ENCODE assay signal across 8 cellular contexts in genomic region chr4:103075435-103075893, GRCh38. TPM values are rescaled to one million over a fixed set of nuclear protein-coding genes. Genes with fewer than 3 reads are reported as not detected.
DNase-seq lines count a peak whose midpoint lies in the region; ATAC-seq, FAIRE-seq and TF ChIP-seq lines count a peak whose summit lies in the region.

No MANE protein-coding gene starts in this region.

- no peak for TF ChIP-seq RAD21 in neural cell (conservative IDR thresholded peaks at IDR 0.05)

- intact Hi-C loops in CD4-positive, alpha-beta memory T cell (cut with micrococcal nuclease): loop anchor here (5.0 kb wide), 1 partner anchor 1728 kb away; the partner anchor contains the start of gene PPP3CA
- intact Hi-C loops in Panc1 (cut with micrococcal nuclease; ENCODE audit: unreplicated experiment): no loop called here

- TSS peak; percentile 78 for BruUV-seq in Panc1 (replicated peaks; lab: Mats Ljungman, UMichigan)

- peak overlapping the region; percentile 73 for H3K9ac ChIP-seq in neural cell (ENCODE audit: low read length)

- H2AFZ ChIP-seq in neural cell (ENCODE audit: low read depth, low read length): peak overlapping the region; percentile 79

- peak overlapping the region; percentile 26 to 72 for H3K4me3 ChIP-seq in CD4-positive, alpha-beta memory T cell (ENCODE audit: low read length in 2 of 2)
- H3K4me3 ChIP-seq in Panc1 (ENCODE audit: low read depth in 2 of 2, low read length in 2 of 2) (peak overlapping the region; percentile 68 to 74), neural cell (ENCODE audit: low read length) (peak overlapping the region; percentile 82)

- no peaks in the 10 kb centered on the region for H3F3A ChIP-seq in neural cell (ENCODE audit: insufficient read depth, low read length, poor library complexity, severe bottlenecking)

- H3K27ac Mint-ChIP-seq in CD4-positive, alpha-beta memory T cell: peak overlapping the region; percentile 98 to 99 (median 99)
- H3K27ac Mint-ChIP-seq in endothelial cell (ENCODE audit: unreplicated experiment): no peak overlapping the region

- peaks cover 0 to 2% of the 10 kb centered on the region in 2 donors for H3K36me3 Mint-ChIP-seq in CD4-positive, alpha-beta memory T cell
- peaks cover 5% of the 10 kb centered on the region for H3K36me3 Mint-ChIP-seq in endothelial cell (ENCODE audit: low read depth, unreplicated experiment)

- H4K20me1 ChIP-seq in neural cell (ENCODE audit: insufficient read depth): no peaks in the 10 kb centered on the region

- in situ Hi-C loops in Panc1 (cut with HindIII; ENCODE audit: low pct_unique_long_range_greater_than_20kb, low sequenced_read_pairs): no loop called here

- ATAC-seq in Panc1 (peak; percentile 8), esophagus mucosa (no peak)

- H3K79me2 ChIP-seq in neural cell (replicated peaks; ENCODE audit: insufficient read depth, low read length): no peaks in the 10 kb centered on the region

- H3K27ac ChIP-seq in CD4-positive, alpha-beta memory T cell (ENCODE audit: low read depth, low read length): peak overlapping the region; percentile 78
- H3K27ac ChIP-seq in Panc1 (ENCODE audit: low read length): peak overlapping the region; percentile 84
- H3K27ac ChIP-seq in neural cell (ENCODE audit: low read length): peak overlapping the region; percentile 60

- peaks cover 37% of the 10 kb centered on the region for H3K4me1 ChIP-seq in CD4-positive, alpha-beta memory T cell (ENCODE audit: insufficient read depth, low read length)
- H3K4me1 ChIP-seq in Panc1 (ENCODE audit: control insufficient read depth, insufficient read depth, low read length): peaks cover 15% of the 10 kb centered on the region

- H3K4me2 ChIP-seq in neural cell (ENCODE audit: low read length): peak overlapping the region; percentile 63

- peaks cover 27 to 58% (median 38%) of the 10 kb centered on the region in 4 donors for H3K4me1 Mint-ChIP-seq in CD4-positive, alpha-beta memory T cell
- peaks cover 10% of the 10 kb centered on the region for H3K4me1 Mint-ChIP-seq in endothelial cell (ENCODE audit: unreplicated experiment)

- no peaks in the 10 kb centered on the region for H3K9me3 Mint-ChIP-seq in CD4-positive, alpha-beta memory T cell
- H3K9me3 Mint-ChIP-seq in endothelial cell (ENCODE audit: unreplicated experiment): no peaks in the 10 kb centered on the region

- no peaks in the 10 kb centered on the region for H3K36me3 ChIP-seq in CD4-positive, alpha-beta memory T cell (ENCODE audit: insufficient read depth, low read length)
- H3K36me3 ChIP-seq in Panc1 (ENCODE audit: control insufficient read depth, insufficient read depth, low read length): no peaks in the 10 kb centered on the region
- no peaks in the 10 kb centered on the region for H3K36me3 ChIP-seq in neural cell (ENCODE audit: insufficient read depth, low read length)

- TF ChIP-seq CTCF in Panc1 (IDR thresholded peaks at IDR 0.05): no peak
- no peak for TF ChIP-seq CTCF in endothelial cell (IDR thresholded peaks at IDR 0.05; ENCODE audit: unreplicated experiment)
- no peak for TF ChIP-seq CTCF in neural cell (IDR thresholded peaks at IDR 0.05; ENCODE audit: poor library complexity, severe bottlenecking)

- peak overlapping the region; percentile 94 to 98 (median 98) for H3K4me3 Mint-ChIP-seq in CD4-positive, alpha-beta memory T cell
- peak overlapping the region; percentile 94 for H3K4me3 Mint-ChIP-seq in endothelial cell (ENCODE audit: unreplicated experiment)

- CTCF ChIA-PET in CD4-positive, alpha-beta memory T cell (lab: Charles Lee; ENCODE audit: partially characterized antibody): interaction anchor here (0.9 to 7.9 kb wide), 6 partner anchors 8 to 645 kb away, joined by 3 to 59 read pairs (median 4); partner anchors contain the start of gene BDH2
- CTCF ChIA-PET in Panc1 (lab: Charles Lee) (no interaction called here), HEK293T (lab: Yijun Ruan, JAX) (interaction anchor here (0.6 to 0.7 kb wide), 2 partner anchors 22 to 301 kb away, joined by 3 to 7 read pairs; no protein-coding TSS in a partner anchor)

- FAIRE-seq in GM19239 (lab: Jason Lieb, UNC): peak; percentile 70

- no peaks in the 10 kb centered on the region for H3K27me3 ChIP-seq in CD4-positive, alpha-beta memory T cell (ENCODE audit: insufficient read depth, low read length)
- H3K27me3 ChIP-seq in Panc1 (ENCODE audit: control insufficient read depth, insufficient read depth, low read length): no peaks in the 10 kb centered on the region
- peaks cover 4% of the 10 kb centered on the region for H3K27me3 ChIP-seq in neural cell (ENCODE audit: insufficient read depth, low read depth, low read length)

- H3K9me2 ChIP-seq in neural cell (ENCODE audit: insufficient read depth, low read length): no peaks in the 10 kb centered on the region

- H3K27me3 Mint-ChIP-seq in CD4-positive, alpha-beta memory T cell: no peaks in the 10 kb centered on the region
- H3K27me3 Mint-ChIP-seq in endothelial cell (ENCODE audit: unreplicated experiment): peaks cover 6% of the 10 kb centered on the region

- DNase-seq in CD4-positive, alpha-beta memory T cell: no peak
- DNase-seq in GM19239 (ENCODE audit: insufficient read length, low spot score) (no peak), Panc1 (ENCODE audit: low read depth, low spot score) (no peak), endothelial cell (ENCODE audit: low spot score) (no peak), HEK293T (ENCODE audit: extremely low spot score) (no peak)
- DNase-seq in stimulated activated CD4-positive, alpha-beta T cell treated with anti-CD3 and anti-CD28 coated beads, Interleukin-4, amount 100 ng/mL, for 24 hours: no peak

- POLR2A ChIA-PET in CD4-positive, alpha-beta memory T cell (lab: Charles Lee; ENCODE audit: partially characterized antibody): interaction anchor here (0.6 to 3.2 kb wide), 7 partner anchors 13 to 389 kb away, joined by 3 to 17 read pairs (median 6); partner anchors contain the start of genes CISD2, SLC9B1 and UBE2D3
- POLR2A ChIA-PET in Panc1 (lab: Charles Lee): no interaction called here
- POLR2A ChIA-PET in HEK293T (lab: Yijun Ruan, JAX): interaction anchor here (0.6 to 0.9 kb wide), 3 partner anchors 16 to 570 kb away, joined by 3 read pairs; no protein-coding TSS in a partner anchor

- H3K9me3 ChIP-seq in CD4-positive, alpha-beta memory T cell (ENCODE audit: control insufficient read depth in 1 of 2, low read length in 2 of 2): no peaks in the 10 kb centered on the region
- H3K9me3 ChIP-seq in Panc1 (ENCODE audit: control insufficient read depth, insufficient read depth, low read depth, low read length) (no peaks in the 10 kb centered on the region), neural cell (ENCODE audit: low read length) (no peaks in the 10 kb centered on the region)

- no peak for TF ChIP-seq EP300 in neural cell (conservative IDR thresholded peaks at IDR 0.05; ENCODE audit: poor library complexity, severe bottlenecking)

TF ChIP-seq in neural cell, 6 proteins besides CTCF, POLR2A, EP300 and RAD21:
- TF ChIP-seq POLR2AphosphoS5 (IDR thresholded peaks at IDR 0.05) (no peak), EZH2 (IDR thresholded peaks at IDR 0.05; ENCODE audit: borderline replicate concordance, insufficient read depth, low read length, poor library complexity, severe bottlenecking) (no peak), SMC3 (conservative IDR thresholded peaks at IDR 0.05; ENCODE audit: poor library complexity) (no peak)

TF ChIP-seq in HEK293T, 16 proteins besides CTCF, POLR2A, EP300 and RAD21:
- TF ChIP-seq L3MBTL2 (conservative IDR thresholded peaks at IDR 0.05) (no peak), FOXK2 (IDR thresholded peaks at IDR 0.05) (no peak), ARNT (IDR thresholded peaks at IDR 0.05) (no peak), NFRKB (IDR thresholded peaks at IDR 0.05) (no peak), ELF4 (IDR thresholded peaks at IDR 0.05) (no peak), CTBP1 (IDR thresholded peaks at IDR 0.05; ENCODE audit: borderline replicate concordance) (no peak), FOXA1 (IDR thresholded peaks at IDR 0.05) (no peak), LEF1 (IDR thresholded peaks at IDR 0.05; ENCODE audit: borderline replicate concordance) (no peak), TARDBP (IDR thresholded peaks at IDR 0.05) (no peak), BHLHE40 (IDR thresholded peaks at IDR 0.05; ENCODE audit: borderline replicate concordance) (no peak), ZNF384 (IDR thresholded peaks at IDR 0.05) (no peak), SP1 (IDR thresholded peaks at IDR 0.05) (no peak)
- TF ChIP-seq, protein P1, sequence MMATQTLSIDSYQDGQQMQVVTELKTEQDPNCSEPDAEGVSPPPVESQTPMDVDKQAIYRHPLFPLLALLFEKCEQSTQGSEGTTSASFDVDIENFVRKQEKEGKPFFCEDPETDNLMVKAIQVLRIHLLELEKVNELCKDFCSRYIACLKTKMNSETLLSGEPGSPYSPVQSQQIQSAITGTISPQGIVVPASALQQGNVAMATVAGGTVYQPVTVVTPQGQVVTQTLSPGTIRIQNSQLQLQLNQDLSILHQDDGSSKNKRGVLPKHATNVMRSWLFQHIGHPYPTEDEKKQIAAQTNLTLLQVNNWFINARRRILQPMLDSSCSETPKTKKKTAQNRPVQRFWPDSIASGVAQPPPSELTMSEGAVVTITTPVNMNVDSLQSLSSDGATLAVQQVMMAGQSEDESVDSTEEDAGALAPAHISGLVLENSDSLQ (IDR thresholded peaks at IDR 0.05): no peak

RNA-seq across cellular contexts. Expression of gene SLC9B2, which starts 1.1 kb away (rescaled TPM):
- total RNA-seq in CD4-positive, alpha-beta memory T cell: 10 to 100 TPM; 17.1 to 19.7 TPM
- polyA plus RNA-seq in CD4-positive, alpha-beta memory T cell: 10 to 100 TPM; 15.9 to 16.3 TPM
- 14.6 TPM for total RNA-seq in Panc1 (2021; ENCODE audit: unreplicated experiment)
- polyA plus RNA-seq in Panc1 (2012; ENCODE audit: insufficient read length): 8.9 TPM
- 5.8 TPM for total RNA-seq in endothelial cell (ENCODE audit: unreplicated experiment)
- 36.9 and 46.3 TPM in 2 replicates for polyA plus RNA-seq in neural cell
- polyA minus RNA-seq in neural cell: 53.3 and 69.5 TPM in 2 replicates
- 6.1 TPM for total RNA-seq in esophagus mucosa

RNA-seq across cellular contexts. Expression of gene BDH2, which starts 24.2 kb away (rescaled TPM):
- total RNA-seq in CD4-positive, alpha-beta memory T cell: 10 to 100 TPM; 20.1 to 20.5 TPM
- 10 to 100 TPM; 24.2 to 25.3 TPM for polyA plus RNA-seq in CD4-positive, alpha-beta memory T cell
- total RNA-seq in Panc1 (2021; ENCODE audit: unreplicated experiment) (0.98 TPM), endothelial cell (ENCODE audit: unreplicated experiment) (43.4 TPM), esophagus mucosa (17.1 TPM)
- polyA plus RNA-seq in Panc1 (2012; ENCODE audit: insufficient read length): 1.7 TPM
- polyA plus RNA-seq in neural cell: 12.9 and 16.9 TPM in 2 replicates
- polyA minus RNA-seq in neural cell: 2.2 and 3.2 TPM in 2 replicates

RNA-seq across cellular contexts. Expression of gene SLC9B1, which starts 56.0 kb away (rescaled TPM):
- 1 to 10 TPM; 3.2 to 5.2 TPM for total RNA-seq in CD4-positive, alpha-beta memory T cell
- 1 to 10 TPM; 2.0 to 4.2 TPM for polyA plus RNA-seq in CD4-positive, alpha-beta memory T cell
- 0.41 TPM for total RNA-seq in Panc1 (2021; ENCODE audit: unreplicated experiment)
- 0.50 TPM for polyA plus RNA-seq in Panc1 (2012; ENCODE audit: insufficient read length)
- total RNA-seq in endothelial cell (ENCODE audit: unreplicated experiment): 1.6 TPM
- not detected in 2 replicates for polyA plus RNA-seq in neural cell
- polyA minus RNA-seq in neural cell: 1.9 TPM in 1 of 2 replicates, not detected in the other
- 0.28 TPM for total RNA-seq in esophagus mucosa
